ENCODE assay signal across 1 cellular context in genomic region chr2:1767939-1768691, GRCh38.
TF ChIP-seq lines count a peak whose summit lies in the region.

No MANE protein-coding gene starts in this region.

TF ChIP-seq in GM23338, 12 proteins besides CTCF, POLR2A, EP300 and RAD21 (continued from another document):
- TF ChIP-seq, protein P1, sequence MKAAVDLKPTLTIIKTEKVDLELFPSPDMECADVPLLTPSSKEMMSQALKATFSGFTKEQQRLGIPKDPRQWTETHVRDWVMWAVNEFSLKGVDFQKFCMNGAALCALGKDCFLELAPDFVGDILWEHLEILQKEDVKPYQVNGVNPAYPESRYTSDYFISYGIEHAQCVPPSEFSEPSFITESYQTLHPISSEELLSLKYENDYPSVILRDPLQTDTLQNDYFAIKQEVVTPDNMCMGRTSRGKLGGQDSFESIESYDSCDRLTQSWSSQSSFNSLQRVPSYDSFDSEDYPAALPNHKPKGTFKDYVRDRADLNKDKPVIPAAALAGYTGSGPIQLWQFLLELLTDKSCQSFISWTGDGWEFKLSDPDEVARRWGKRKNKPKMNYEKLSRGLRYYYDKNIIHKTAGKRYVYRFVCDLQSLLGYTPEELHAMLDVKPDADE (IDR thresholded peaks at IDR 0.05) = no peak
- TF ChIP-seq JUNB (IDR thresholded peaks at IDR 0.05; ENCODE audit: unreplicated experiment) = no peak
